In the genomic region with DNA sequence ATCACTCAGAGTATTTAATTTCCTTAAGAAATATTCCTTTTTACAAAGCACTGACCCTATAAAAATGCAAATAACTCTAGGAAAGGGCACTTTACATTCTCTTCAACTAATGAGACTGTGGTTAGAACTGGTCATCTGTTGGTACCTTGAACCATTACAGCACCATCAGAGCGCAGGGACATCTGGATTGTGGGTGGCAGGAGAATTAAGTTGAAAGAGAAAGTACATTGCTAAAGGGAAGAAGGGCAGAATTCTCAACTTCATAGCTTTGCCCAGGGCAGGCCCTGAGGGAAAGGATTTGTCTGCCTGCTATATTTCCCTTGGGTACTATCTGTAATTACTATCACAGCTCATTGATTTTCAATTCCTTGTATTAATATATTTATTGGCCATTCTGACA, we compare ENCODE assay signal across 16 cellular contexts.
"Had no signal": no experiment of that assay in that cellular context is flagged by ENCODE, and none has a peak within 500 bp of the region (broad histone marks: within the 10 kb centered on the region; RNA-seq: fewer than 3 reads in every experiment).

No MANE protein-coding gene starts in this region.

- H3K27ac Mint-ChIP-seq: activated B cell treated with CpG ODN at 0.5 μM for 24 hours; activated CD4-positive, alpha-beta T cell treated with anti-CD3 and anti-CD28 coated beads, Interleukin-2, amount 10 ng/mL, durations not matched to agents 24 days and 14 days; activated naive CD4-positive, alpha-beta T cell treated with anti-CD3 and anti-CD28 coated beads for 36 hours; activated T-helper 17 cell treated with anti-CD3 and anti-CD28 coated beads, Interleukin-2, amount 50 U/mL, for 72 hours; stimulated activated naive CD8-positive, alpha-beta T cell treated with anti-CD3 and anti-CD28 coated beads, Interleukin-15, amount 100 ng/mL, for 72 hours had no signal

- H3K4me3 Mint-ChIP-seq: activated B cell treated with CpG ODN at 0.5 μM for 24 hours; activated CD4-positive, alpha-beta T cell treated with anti-CD3 and anti-CD28 coated beads, Interleukin-2, amount 10 ng/mL, durations not matched to agents 24 days and 14 days; activated naive CD4-positive, alpha-beta T cell treated with anti-CD3 and anti-CD28 coated beads for 36 hours; activated T-helper 17 cell treated with anti-CD3 and anti-CD28 coated beads, Interleukin-2, amount 50 U/mL, for 72 hours; neural crest cell; stimulated activated naive CD8-positive, alpha-beta T cell treated with anti-CD3 and anti-CD28 coated beads, Interleukin-15, amount 100 ng/mL, for 72 hours; T-helper 17 cell had no signal

- H3K27me3 ChIP-seq: adrenal gland, ovary, testis had no signal

- H3K9me3 ChIP-seq: adrenal gland, ovary, testis had no signal

- H3K4me3 ChIP-seq: adrenal gland, ovary, testis had no signal

- ATAC-seq: activated T-helper 17 cell treated with anti-CD3 and anti-CD28 coated beads, Interleukin-2, amount 50 U/mL, for 72 hours; esophagus mucosa; stimulated activated naive CD8-positive, alpha-beta T cell treated with anti-CD3 and anti-CD28 coated beads, Interleukin-15, amount 100 ng/mL, for 72 hours; T-helper 17 cell had no signal

- DNase-seq: activated B cell treated with CpG ODN at 0.5 μM for 24 hours; activated CD4-positive, alpha-beta T cell treated with anti-CD3 and anti-CD28 coated beads, Interleukin-2, amount 10 ng/mL, durations not matched to agents 24 days and 14 days; activated CD8-positive, alpha-beta memory T cell treated with anti-CD3 and anti-CD28 coated beads for 24 hours; activated naive CD4-positive, alpha-beta T cell treated with anti-CD3 and anti-CD28 coated beads for 36 hours; adrenal gland; cerebellar nuclear complex; glutamatergic neuron; ovary; stimulated activated CD4-positive, alpha-beta T cell treated with anti-CD3 and anti-CD28 coated beads, Interleukin-15, amount 100 ng/mL, for 24 hours; stimulated activated CD4-positive, alpha-beta T cell treated with anti-CD3 and anti-CD28 coated beads, Interleukin-4, amount 100 ng/mL, for 4 hours; stimulated activated naive CD8-positive, alpha-beta T cell treated with anti-CD3 and anti-CD28 coated beads, Interleukin-15, amount 100 ng/mL, for 72 hours; T-helper 17 cell; testis had no signal

- H3K27ac ChIP-seq: adrenal gland, ovary, testis had no signal

- H3K9me3 Mint-ChIP-seq: activated B cell treated with CpG ODN at 0.5 μM for 24 hours; activated CD4-positive, alpha-beta T cell treated with anti-CD3 and anti-CD28 coated beads, Interleukin-2, amount 10 ng/mL, durations not matched to agents 24 days and 14 days; activated naive CD4-positive, alpha-beta T cell treated with anti-CD3 and anti-CD28 coated beads for 36 hours; activated T-helper 17 cell treated with anti-CD3 and anti-CD28 coated beads, Interleukin-2, amount 50 U/mL, for 72 hours; neural crest cell; stimulated activated naive CD8-positive, alpha-beta T cell treated with anti-CD3 and anti-CD28 coated beads, Interleukin-15, amount 100 ng/mL, for 72 hours had no signal

- H3K27me3 Mint-ChIP-seq: activated B cell treated with CpG ODN at 0.5 μM for 24 hours; activated CD4-positive, alpha-beta T cell treated with anti-CD3 and anti-CD28 coated beads, Interleukin-2, amount 10 ng/mL, durations not matched to agents 24 days and 14 days; activated T-helper 17 cell treated with anti-CD3 and anti-CD28 coated beads, Interleukin-2, amount 50 U/mL, for 72 hours; stimulated activated naive CD8-positive, alpha-beta T cell treated with anti-CD3 and anti-CD28 coated beads, Interleukin-15, amount 100 ng/mL, for 72 hours; T-helper 17 cell had no signal

- H3K36me3 ChIP-seq: adrenal gland, ovary had no signal

- H3K4me1 ChIP-seq: adrenal gland, testis had no signal
